15 cellular contexts compared by ENCODE assay signal in genomic region chr2:217893440-217893839, GRCh38.
"Had no signal": no experiment of that assay in that cellular context is flagged by ENCODE, and none has a peak within 500 bp of the region (broad histone marks: within the 10 kb centered on the region; RNA-seq: fewer than 3 reads in every experiment).

No MANE protein-coding gene starts in this region.

- H3K4me1 Mint-ChIP-seq: activated CD4-positive, alpha-beta T cell treated with anti-CD3 and anti-CD28 coated beads for 36 hours; activated naive CD8-positive, alpha-beta T cell treated with anti-CD3 and anti-CD28 coated beads, Interleukin-2, amount 50 U/mL, for 24 hours; central memory CD8-positive, alpha-beta T cell; immature natural killer cell; stimulated activated naive B cell treated with anti-CD40 and anti-IgM and Interleukin-4, amounts not matched to agents 10 μg/mL and 1 μg/mL and 100 μg/mL, for 72 hours; T-cell had no signal

- H3K36me3 ChIP-seq: ovary had no signal

- ATAC-seq: activated CD4-positive, alpha-beta T cell treated with anti-CD3 and anti-CD28 coated beads for 36 hours; activated naive CD8-positive, alpha-beta T cell treated with anti-CD3 and anti-CD28 coated beads, Interleukin-2, amount 50 U/mL, for 24 hours; left colon; stimulated activated naive B cell treated with anti-CD40 and anti-IgM and Interleukin-4, amounts not matched to agents 10 μg/mL and 1 μg/mL and 100 μg/mL, for 72 hours; T-cell had no signal

- DNase-seq: activated CD4-positive, alpha-beta T cell treated with anti-CD3 and anti-CD28 coated beads for 36 hours; activated naive CD4-positive, alpha-beta T cell treated with Interleukin-2 at 50 U/mL for 16 hours; activated naive CD8-positive, alpha-beta T cell treated with anti-CD3 and anti-CD28 coated beads, Interleukin-2, amount 50 U/mL, for 24 hours; effector memory CD4-positive, alpha-beta T cell; immature natural killer cell; left colon; mesendoderm; ovary; RPMI8226; stimulated activated CD4-positive, alpha-beta T cell treated with anti-CD3 and anti-CD28 coated beads, Interleukin-2, amount 100 ng/mL, for 24 hours; stimulated activated naive B cell treated with anti-CD40 and anti-IgM and Interleukin-4, amounts not matched to agents 10 μg/mL and 1 μg/mL and 100 μg/mL, for 72 hours; T-cell; T1000 had no signal

- H3K4me3 Mint-ChIP-seq: activated CD4-positive, alpha-beta T cell treated with anti-CD3 and anti-CD28 coated beads for 36 hours; activated naive CD8-positive, alpha-beta T cell treated with anti-CD3 and anti-CD28 coated beads, Interleukin-2, amount 50 U/mL, for 24 hours; central memory CD8-positive, alpha-beta T cell; immature natural killer cell; stimulated activated naive B cell treated with anti-CD40 and anti-IgM and Interleukin-4, amounts not matched to agents 10 μg/mL and 1 μg/mL and 100 μg/mL, for 72 hours; T-cell had no signal

- H3K9me3 ChIP-seq: ovary had no signal

- H3K27me3 ChIP-seq: ovary had no signal

- H3K27ac Mint-ChIP-seq: activated CD4-positive, alpha-beta T cell treated with anti-CD3 and anti-CD28 coated beads for 36 hours; activated naive CD8-positive, alpha-beta T cell treated with anti-CD3 and anti-CD28 coated beads, Interleukin-2, amount 50 U/mL, for 24 hours; immature natural killer cell; stimulated activated naive B cell treated with anti-CD40 and anti-IgM and Interleukin-4, amounts not matched to agents 10 μg/mL and 1 μg/mL and 100 μg/mL, for 72 hours; T-cell had no signal

- H3K27me3 Mint-ChIP-seq: activated CD4-positive, alpha-beta T cell treated with anti-CD3 and anti-CD28 coated beads for 36 hours; activated naive CD8-positive, alpha-beta T cell treated with anti-CD3 and anti-CD28 coated beads, Interleukin-2, amount 50 U/mL, for 24 hours; stimulated activated naive B cell treated with anti-CD40 and anti-IgM and Interleukin-4, amounts not matched to agents 10 μg/mL and 1 μg/mL and 100 μg/mL, for 72 hours had no signal

- H3K27ac ChIP-seq: VCaP had no signal

- H3K4me3 ChIP-seq: ovary had no signal

- H3K9me3 Mint-ChIP-seq: activated naive CD8-positive, alpha-beta T cell treated with anti-CD3 and anti-CD28 coated beads, Interleukin-2, amount 50 U/mL, for 24 hours; central memory CD8-positive, alpha-beta T cell; immature natural killer cell; stimulated activated naive B cell treated with anti-CD40 and anti-IgM and Interleukin-4, amounts not matched to agents 10 μg/mL and 1 μg/mL and 100 μg/mL, for 72 hours; T-cell had no signal

- H3K36me3 Mint-ChIP-seq: stimulated activated naive B cell treated with anti-CD40 and anti-IgM and Interleukin-4, amounts not matched to agents 10 μg/mL and 1 μg/mL and 100 μg/mL, for 72 hours; T-cell had no signal
